In genomic region chr2:169656164-169656563, GRCh38 we compare ENCODE assay signal across 1 cellular context.
TF ChIP-seq lines count a peak whose summit lies in the region.

No MANE protein-coding gene starts in this region.

TF ChIP-seq in HepG2, 621 proteins besides CTCF, POLR2A, EP300 and RAD21:
- TF ChIP-seq GZF1 (CRISPR knock-in tag; IDR thresholded peaks at IDR 0.05) (no peak), IKZF1 (IDR thresholded peaks at IDR 0.05) (0 out of 2 replicates have a peak, but pooled peaks have one; percentile 78), ZNF597 (CRISPR knock-in tag; IDR thresholded peaks at IDR 0.05) (no peak), ZNF512 (CRISPR knock-in tag; IDR thresholded peaks at IDR 0.05) (peak; percentile 89; the same call in 1 of the 2 replicates), FOXM1 (CRISPR knock-in tag; IDR thresholded peaks at IDR 0.05) (no peak)
